In genomic region chr1:67355745-67356424, GRCh38 we compare ENCODE assay signal across 12 cellular contexts. TPM values are rescaled to one million over a fixed set of nuclear protein-coding genes. Genes with fewer than 3 reads are reported as not detected.
DNase-seq lines count a peak whose midpoint lies in the region; ATAC-seq and TF ChIP-seq lines count a peak whose summit lies in the region.
"Had no signal": no experiment of that assay in that cellular context is flagged by ENCODE, and none has a peak within 500 bp of the region (broad histone marks: within the 10 kb centered on the region; RNA-seq: fewer than 3 reads in every experiment).

No MANE protein-coding gene starts in this region.

- peak overlapping the region; percentile 82 for H3K27ac Mint-ChIP-seq in HFFc6
- peak overlapping the region; percentile 51 for H3K27ac Mint-ChIP-seq in activated T-helper 2 cell treated with anti-CD3 and anti-CD28 coated beads, Interferon-gamma antibody, Interleukin-2, Interleukin-4, amounts not matched to agents 10 μg/mL and 5 μg/mL and 100 μg/mL, durations not matched to agents 14 hours and 24 hours and 36 hours
- no peak overlapping the region for H3K27ac Mint-ChIP-seq in glutamatergic neuron (ENCODE audit: unreplicated experiment)

- no peaks in the 10 kb centered on the region; the same call in 1 of the 2 replicates for H3K27me3 Mint-ChIP-seq in HFFc6 (ENCODE audit: insufficient read depth)
- H3K27me3 Mint-ChIP-seq in activated T-helper 2 cell treated with anti-CD3 and anti-CD28 coated beads, Interferon-gamma antibody, Interleukin-2, Interleukin-4, amounts not matched to agents 10 μg/mL and 5 μg/mL and 100 μg/mL, durations not matched to agents 14 hours and 24 hours and 36 hours (ENCODE audit: low read depth) = no peaks in the 10 kb centered on the region
- no peaks in the 10 kb centered on the region for H3K27me3 Mint-ChIP-seq in glutamatergic neuron (ENCODE audit: unreplicated experiment)

- no peak overlapping the region for H3K4me3 ChIP-seq in AG09309 (ENCODE audit: control insufficient read depth, low read depth, low read length)
- H3K4me3 ChIP-seq in dorsolateral prefrontal cortex = no peak overlapping the region
- H3K4me3 ChIP-seq: vagina had no signal

- intact Hi-C loops in activated T-helper 2 cell treated with anti-CD3 and anti-CD28 coated beads, Interferon-gamma antibody, Interleukin-2, Interleukin-4, amounts not matched to agents 10 μg/mL and 5 μg/mL and 100 μg/mL, durations not matched to agents 14 hours and 24 hours and 36 hours (cut with micrococcal nuclease) = loop anchor here (2.0 kb wide), 1 partner anchor 17 kb away; no protein-coding TSS in a partner anchor
- intact Hi-C loops in dorsolateral prefrontal cortex (cut with DNase I) = no loop called here

- no peaks in the 10 kb centered on the region for H3K27me3 ChIP-seq in dorsolateral prefrontal cortex
- H3K27me3 ChIP-seq: vagina had no signal

- TF ChIP-seq CTCF in AG09309 (IDR thresholded peaks at IDR 0.05; ENCODE audit: control insufficient read depth, insufficient read depth, low read depth, low read length, missing control alignments) = no peak
- TF ChIP-seq CTCF in HFFc6 (IDR thresholded peaks at IDR 0.05) = no peak
- TF ChIP-seq CTCF in glutamatergic neuron (IDR thresholded peaks at IDR 0.05; ENCODE audit: partially characterized antibody, unreplicated experiment) = no peak
- no peak for TF ChIP-seq CTCF in dorsolateral prefrontal cortex (IDR thresholded peaks at IDR 0.05 in 54 of 56, conservative IDR thresholded peaks at IDR 0.05 in 2 of 56; ENCODE audit: low read depth in 1 of 56, partially characterized antibody in 56 of 56)

- H3K36me3 Mint-ChIP-seq in HFFc6 (ENCODE audit: low read depth) (no peaks in the 10 kb centered on the region), glutamatergic neuron (ENCODE audit: unreplicated experiment) (no peaks in the 10 kb centered on the region)
- H3K36me3 Mint-ChIP-seq in activated T-helper 2 cell treated with anti-CD3 and anti-CD28 coated beads, Interferon-gamma antibody, Interleukin-2, Interleukin-4, amounts not matched to agents 10 μg/mL and 5 μg/mL and 100 μg/mL, durations not matched to agents 14 hours and 24 hours and 36 hours (ENCODE audit: low read depth) = peaks cover 76% of the 10 kb centered on the region

- no peak for ATAC-seq in HG02981 (IDR thresholded peaks at IDR 0.05; ENCODE audit: unreplicated experiment)

- H3K9me3 Mint-ChIP-seq in HFFc6 = no peaks in the 10 kb centered on the region
- H3K9me3 Mint-ChIP-seq in activated T-helper 2 cell treated with anti-CD3 and anti-CD28 coated beads, Interferon-gamma antibody, Interleukin-2, Interleukin-4, amounts not matched to agents 10 μg/mL and 5 μg/mL and 100 μg/mL, durations not matched to agents 14 hours and 24 hours and 36 hours = no peaks in the 10 kb centered on the region
- peaks cover 2% of the 10 kb centered on the region for H3K9me3 Mint-ChIP-seq in glutamatergic neuron (ENCODE audit: unreplicated experiment)

- DNase-seq in AG09309 (ENCODE audit: low read depth) = peak; percentile 82
- peak; percentile 89 for DNase-seq in HFFc6
- no peak for DNase-seq in activated T-helper 2 cell treated with anti-CD3 and anti-CD28 coated beads, Interferon-gamma antibody, Interleukin-2, Interleukin-4, amounts not matched to agents 10 μg/mL and 5 μg/mL and 100 μg/mL, durations not matched to agents 14 hours and 24 hours and 36 hours (ENCODE audit: low spot score)
- DNase-seq in fibroblast of the conjunctiva (ENCODE audit: low read depth) = peak; percentile 14
- no peak for DNase-seq in glutamatergic neuron
- DNase-seq in RPMI8226 = no peak
- no peak for DNase-seq in dorsolateral prefrontal cortex
- DNase-seq: cerebellar nuclear complex, midbrain, NCI-H2081 treated with DMSO at 0.1 percent for 48 hours had no signal

- H3K4me1 Mint-ChIP-seq in HFFc6 (ENCODE audit: low read depth) = peaks cover 19% of the 10 kb centered on the region
- peaks cover 24% of the 10 kb centered on the region for H3K4me1 Mint-ChIP-seq in activated T-helper 2 cell treated with anti-CD3 and anti-CD28 coated beads, Interferon-gamma antibody, Interleukin-2, Interleukin-4, amounts not matched to agents 10 μg/mL and 5 μg/mL and 100 μg/mL, durations not matched to agents 14 hours and 24 hours and 36 hours (ENCODE audit: low read depth)
- H3K4me1 Mint-ChIP-seq in glutamatergic neuron (ENCODE audit: low read depth, unreplicated experiment) = peaks cover 6% of the 10 kb centered on the region

- no peak overlapping the region for H3K27ac ChIP-seq in dorsolateral prefrontal cortex
- H3K27ac ChIP-seq: vagina had no signal

- H3K4me3 Mint-ChIP-seq in HFFc6 = peak overlapping the region; percentile 6
- no peak overlapping the region for H3K4me3 Mint-ChIP-seq in activated T-helper 2 cell treated with anti-CD3 and anti-CD28 coated beads, Interferon-gamma antibody, Interleukin-2, Interleukin-4, amounts not matched to agents 10 μg/mL and 5 μg/mL and 100 μg/mL, durations not matched to agents 14 hours and 24 hours and 36 hours (ENCODE audit: low read depth)
- H3K4me3 Mint-ChIP-seq in glutamatergic neuron (ENCODE audit: unreplicated experiment) = no peak overlapping the region

RNA-seq across cellular contexts. Expression of gene IL12RB2, which starts 48.2 kb away (rescaled TPM):
- total RNA-seq in HFFc6 (2021; fragmentation: NEBNext Ultra II Directional; extraction: Animal tissue kit (Norgen Biotek cat#: 25700)) = not detected
- 108 TPM in 2 replicates for total RNA-seq in activated T-helper 2 cell treated with anti-CD3 and anti-CD28 coated beads, Interferon-gamma antibody, Interleukin-2, Interleukin-4, amounts not matched to agents 10 μg/mL and 5 μg/mL and 100 μg/mL, durations not matched to agents 14 hours and 24 hours and 36 hours
- total RNA-seq in glutamatergic neuron (ENCODE audit: unreplicated experiment) (not detected), dorsolateral prefrontal cortex (10 to 100 TPM in 13 of 120 experiments, 1 to 10 TPM in 107; 2.6 to 14.5 (median 7.0) TPM)

Comparison
In these comparisons a context has a peak if more than half of its experiments do, and no peak if none do; other contexts are left out.
1. DNase-seq: peak in AG09309 (single experiment), HFFc6 (single experiment) and fibroblast of the conjunctiva (single experiment); none in activated T-helper 2 cell treated with anti-CD3 and anti-CD28 coated beads, Interferon-gamma antibody, Interleukin-2, Interleukin-4, amounts not matched to agents 10 μg/mL and 5 μg/mL and 100 μg/mL, durations not matched to agents 14 hours and 24 hours and 36 hours (single experiment), glutamatergic neuron (single experiment), RPMI8226 (single experiment) and dorsolateral prefrontal cortex (0 of 10).